In the genomic region with DNA sequence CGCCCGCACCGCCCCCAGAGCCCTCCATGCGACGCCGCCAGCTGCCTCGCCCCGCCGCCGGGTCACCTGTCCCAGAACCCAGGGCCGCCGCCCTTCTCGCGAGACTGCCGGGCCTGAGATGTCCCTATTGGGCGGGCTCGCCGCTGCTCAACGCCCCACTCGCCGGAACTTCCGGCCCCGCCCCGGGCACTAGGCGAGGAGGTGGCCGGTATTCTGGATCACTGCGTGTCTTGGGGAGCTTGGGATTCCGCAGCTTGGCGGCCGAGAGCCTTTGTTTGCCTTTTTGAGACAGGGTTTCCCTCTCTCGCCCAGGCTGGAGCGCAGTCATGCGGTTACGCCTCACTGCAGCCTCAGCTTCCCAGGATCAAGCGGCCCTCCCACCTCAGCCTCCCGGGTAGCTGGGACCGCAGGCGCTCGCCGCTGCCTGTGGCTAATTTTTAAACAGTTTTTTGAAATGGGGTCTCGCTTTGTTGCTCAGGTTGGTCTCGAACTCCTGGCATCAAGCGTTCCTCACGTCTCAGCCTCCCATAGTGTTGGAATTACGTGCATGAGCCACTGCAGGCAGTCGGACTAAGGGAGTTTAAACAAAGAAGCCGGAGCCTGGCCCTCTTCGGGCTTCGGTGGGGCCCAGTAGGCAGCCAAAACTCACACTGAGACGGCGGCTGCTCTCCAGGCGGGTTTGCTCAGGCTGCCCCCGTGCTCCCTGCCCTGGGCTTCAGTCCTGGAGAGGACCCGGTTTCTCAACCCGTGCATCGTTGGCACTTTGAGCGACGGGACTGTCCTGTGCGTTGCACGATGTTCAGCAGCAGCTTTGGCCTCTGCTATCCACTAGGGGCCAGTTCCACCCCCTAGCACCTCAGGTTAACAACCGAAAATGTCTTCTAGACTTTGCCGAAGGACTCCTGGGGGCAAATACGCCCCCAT, we compare ENCODE assay signal across 8 cellular contexts. TPM values are rescaled to one million over a fixed set of nuclear protein-coding genes. Genes with fewer than 3 reads are reported as not detected.
DNase-seq lines count a peak whose midpoint lies in the region; ATAC-seq and TF ChIP-seq lines count a peak whose summit lies in the region.

A gene (minus strand): TSS at position 43 of the 924 bp plus-strand sequence. CDS start 15 bp downstream, at position 28.

- ATAC-seq in GM21723 (IDR thresholded peaks at IDR 0.05; ENCODE audit: unreplicated experiment), result peak; percentile 79

- H3K36me3 Mint-ChIP-seq in activated T-cell treated with anti-CD3 and anti-CD28 coated beads, Interleukin-2, amount 50 U/mL, for 24 hours (ENCODE audit: low read depth), result peaks cover 32% of the 10 kb centered on the region

- H3K4me3 ChIP-seq in esophagus (ENCODE audit: low read depth in 1 of 2, low read length in 2 of 2), result peak within 1 kb of the TSS; percentile 65 to 97
- peak within 1 kb of the TSS; percentile 97 for H3K4me3 ChIP-seq in mucosa of stomach (ENCODE audit: low read length)

- peak within 1 kb of the TSS; percentile 87 to 89 for H3K27ac ChIP-seq in esophagus (ENCODE audit: low read depth in 2 of 2, low read length in 1 of 2)

- peak within 1 kb of the TSS; percentile 96 for H3K9ac ChIP-seq in mucosa of stomach (ENCODE audit: low read length)

- H3K9me3 Mint-ChIP-seq in activated T-cell treated with anti-CD3 and anti-CD28 coated beads, Interleukin-2, amount 50 U/mL, for 24 hours, result no peaks in the 10 kb centered on the region

- peak within 1 kb of the TSS; percentile 80 for H3K27ac Mint-ChIP-seq in activated T-cell treated with anti-CD3 and anti-CD28 coated beads, Interleukin-2, amount 50 U/mL, for 24 hours

- H3K27me3 ChIP-seq in esophagus (ENCODE audit: control insufficient read depth in 1 of 2, insufficient read depth in 2 of 2, low read length in 2 of 2) (no peaks in the 10 kb centered on the region), mucosa of stomach (ENCODE audit: control insufficient read depth, insufficient read depth, low read length) (no peaks in the 10 kb centered on the region)

- H3K36me3 ChIP-seq in esophagus (ENCODE audit: control insufficient read depth in 2 of 2, insufficient read depth in 2 of 2, low read length in 1 of 2), result no peaks in the 10 kb centered on the region
- no peaks in the 10 kb centered on the region for H3K36me3 ChIP-seq in mucosa of stomach (ENCODE audit: control insufficient read depth, insufficient read depth, low read length)

- in situ Hi-C loops in KBM-7 (cut with MboI; ENCODE audit: low pct_unique_long_range_greater_than_20kb, low sequenced_read_pairs), result no loop called here

- peaks cover 6% of the 10 kb centered on the region for H3K27me3 Mint-ChIP-seq in activated T-cell treated with anti-CD3 and anti-CD28 coated beads, Interleukin-2, amount 50 U/mL, for 24 hours

- H3K9me3 ChIP-seq in esophagus (ENCODE audit: control insufficient read depth in 2 of 2, insufficient read depth in 1 of 2, low read depth in 1 of 2, low read length in 1 of 2), result no peaks in the 10 kb centered on the region
- no peaks in the 10 kb centered on the region for H3K9me3 ChIP-seq in mucosa of stomach (ENCODE audit: control insufficient read depth, low read length)

- H3K4me1 Mint-ChIP-seq in activated T-cell treated with anti-CD3 and anti-CD28 coated beads, Interleukin-2, amount 50 U/mL, for 24 hours (ENCODE audit: low read depth), result peaks cover 34% of the 10 kb centered on the region

- DNase-seq in DMS79 (lab: John Stamatoyannopoulos, UW) (peak; percentile 92), KBM-7 (peak; percentile 88)
- peak; percentile 96 for DNase-seq in activated T-cell treated with anti-CD3 and anti-CD28 coated beads, Interleukin-2, amount 50 U/mL, for 24 hours
- DNase-seq in stimulated activated CD8-positive, alpha-beta memory T cell treated with anti-CD3 and anti-CD28 coated beads, Interleukin-4, amount 100 ng/mL, for 48 hours, result peak; percentile 96

- WGBS in esophagus, 2 donors, result 4% methylated on average over 62 to 63 of the region's 63 CpGs

- H3K4me1 ChIP-seq in esophagus (ENCODE audit: control insufficient read depth in 2 of 2, insufficient read depth in 2 of 2, low read length in 1 of 2) (peaks cover 0 to 11% of the 10 kb centered on the region in 2 donors), mucosa of stomach (ENCODE audit: control insufficient read depth, insufficient read depth, low read length) (peaks cover 23% of the 10 kb centered on the region)

- peak within 1 kb of the TSS; percentile 85 for H3K4me3 Mint-ChIP-seq in activated T-cell treated with anti-CD3 and anti-CD28 coated beads, Interleukin-2, amount 50 U/mL, for 24 hours

TF ChIP-seq in PFSK-1, 5 proteins besides CTCF, POLR2A, EP300 and RAD21:
- peak; percentile 89 for TF ChIP-seq SIN3A (IDR thresholded peaks at IDR 0.05; ENCODE audit: borderline replicate concordance, insufficient read depth, low read length)
- TF ChIP-seq, protein P1, sequence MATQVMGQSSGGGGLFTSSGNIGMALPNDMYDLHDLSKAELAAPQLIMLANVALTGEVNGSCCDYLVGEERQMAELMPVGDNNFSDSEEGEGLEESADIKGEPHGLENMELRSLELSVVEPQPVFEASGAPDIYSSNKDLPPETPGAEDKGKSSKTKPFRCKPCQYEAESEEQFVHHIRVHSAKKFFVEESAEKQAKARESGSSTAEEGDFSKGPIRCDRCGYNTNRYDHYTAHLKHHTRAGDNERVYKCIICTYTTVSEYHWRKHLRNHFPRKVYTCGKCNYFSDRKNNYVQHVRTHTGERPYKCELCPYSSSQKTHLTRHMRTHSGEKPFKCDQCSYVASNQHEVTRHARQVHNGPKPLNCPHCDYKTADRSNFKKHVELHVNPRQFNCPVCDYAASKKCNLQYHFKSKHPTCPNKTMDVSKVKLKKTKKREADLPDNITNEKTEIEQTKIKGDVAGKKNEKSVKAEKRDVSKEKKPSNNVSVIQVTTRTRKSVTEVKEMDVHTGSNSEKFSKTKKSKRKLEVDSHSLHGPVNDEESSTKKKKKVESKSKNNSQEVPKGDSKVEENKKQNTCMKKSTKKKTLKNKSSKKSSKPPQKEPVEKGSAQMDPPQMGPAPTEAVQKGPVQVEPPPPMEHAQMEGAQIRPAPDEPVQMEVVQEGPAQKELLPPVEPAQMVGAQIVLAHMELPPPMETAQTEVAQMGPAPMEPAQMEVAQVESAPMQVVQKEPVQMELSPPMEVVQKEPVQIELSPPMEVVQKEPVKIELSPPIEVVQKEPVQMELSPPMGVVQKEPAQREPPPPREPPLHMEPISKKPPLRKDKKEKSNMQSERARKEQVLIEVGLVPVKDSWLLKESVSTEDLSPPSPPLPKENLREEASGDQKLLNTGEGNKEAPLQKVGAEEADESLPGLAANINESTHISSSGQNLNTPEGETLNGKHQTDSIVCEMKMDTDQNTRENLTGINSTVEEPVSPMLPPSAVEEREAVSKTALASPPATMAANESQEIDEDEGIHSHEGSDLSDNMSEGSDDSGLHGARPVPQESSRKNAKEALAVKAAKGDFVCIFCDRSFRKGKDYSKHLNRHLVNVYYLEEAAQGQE (IDR thresholded peaks at IDR 0.05; ENCODE audit: insufficient read depth in 1 of 2, low read depth in 2 of 2, low read length in 2 of 2), result peak in 1 of 2 experiments; percentile 49; a peak in 1 of 4 replicates
- TF ChIP-seq POLR2AphosphoS5 (IDR thresholded peaks at IDR 0.05; ENCODE audit: low read depth, low read length), result peak; percentile 96
- TF ChIP-seq TAF1 (IDR thresholded peaks at IDR 0.05; ENCODE audit: borderline replicate concordance, insufficient read depth, low read length), result peak; percentile 96
- no peak for TF ChIP-seq FOXP2 (optimal IDR thresholded peaks at IDR 0.05; ENCODE audit: borderline replicate concordance, extremely low read depth, extremely low read length, insufficient read depth)
TF ChIP-seq in PFSK-1: peak in this region for 4.

RNA-seq across cellular contexts. Expression of the gene that starts here (rescaled TPM):
- polyA plus RNA-seq in PFSK-1 (2012; ENCODE audit: insufficient read length, low read depth), result 31.6 TPM
- polyA plus RNA-seq in esophagus, result 1 to 10 TPM; 7.3 to 9.4 TPM

Comparison
In these comparisons a context has a peak if more than half of its experiments do, and no peak if none do; other contexts are left out.
1. Peak in every context shown above with its lines: DNase-seq, ATAC-seq, H3K4me3 ChIP-seq and H3K27ac ChIP-seq.